2 cellular contexts compared by ENCODE assay signal in the genomic region with DNA sequence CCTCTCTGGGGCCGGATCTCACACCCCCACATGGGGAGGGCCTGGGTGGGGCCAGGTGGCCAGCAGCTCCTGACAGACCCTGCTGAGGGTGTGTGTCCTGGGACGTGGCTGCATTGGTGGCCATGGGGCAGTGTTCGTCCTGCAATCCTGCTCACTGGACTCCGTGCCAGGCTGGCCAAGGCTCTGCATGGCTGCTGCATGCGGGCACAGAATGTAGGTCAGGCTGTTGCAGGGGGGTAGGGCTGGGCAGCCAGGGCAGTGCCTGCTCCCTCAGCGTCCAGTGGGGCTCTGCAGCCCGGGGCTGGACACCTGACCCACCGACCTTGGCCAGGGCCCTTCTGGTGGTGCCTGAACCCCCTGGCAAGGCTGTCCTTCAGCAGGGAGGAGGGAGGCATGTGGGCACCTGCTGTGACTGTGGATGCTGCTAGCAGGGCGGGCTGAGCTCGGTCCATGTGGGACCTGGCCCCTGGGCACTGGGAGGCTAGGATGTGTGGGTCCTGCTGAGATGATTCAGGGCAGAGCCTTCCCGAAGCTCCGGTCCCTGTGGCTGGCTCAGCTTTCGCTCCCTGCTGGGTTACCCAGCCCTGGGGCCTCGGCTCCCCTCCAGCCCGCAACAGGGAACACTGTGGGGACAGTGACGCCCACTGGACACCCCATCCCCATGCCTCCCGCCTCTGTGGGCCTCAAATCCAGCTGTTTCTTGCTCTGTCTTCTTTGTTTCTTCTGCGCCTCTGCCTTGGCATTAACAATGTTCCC.
TF ChIP-seq lines count a peak whose summit lies in the region.

No MANE protein-coding gene starts in this region.

TF ChIP-seq in HepG2, 621 proteins besides CTCF, POLR2A, EP300 and RAD21:
- TF ChIP-seq MAFF (IDR thresholded peaks at IDR 0.05; ENCODE audit: low read depth, low read length) (no peak), ZNF3 (CRISPR knock-in tag; IDR thresholded peaks at IDR 0.05) (no peak), ZNF556 (CRISPR knock-in tag; IDR thresholded peaks at IDR 0.05; ENCODE audit: borderline replicate concordance) (no peak), SYNCRIP (IDR thresholded peaks at IDR 0.05; ENCODE audit: insufficient read depth, low read depth, low read length) (no peak), ARNTL (CRISPR knock-in tag; IDR thresholded peaks at IDR 0.05) (no peak), SRY (CRISPR knock-in tag; IDR thresholded peaks at IDR 0.05) (no peak), GATAD2A (CRISPR knock-in tag; IDR thresholded peaks at IDR 0.05) (no peak)
- TF ChIP-seq, protein P1, sequence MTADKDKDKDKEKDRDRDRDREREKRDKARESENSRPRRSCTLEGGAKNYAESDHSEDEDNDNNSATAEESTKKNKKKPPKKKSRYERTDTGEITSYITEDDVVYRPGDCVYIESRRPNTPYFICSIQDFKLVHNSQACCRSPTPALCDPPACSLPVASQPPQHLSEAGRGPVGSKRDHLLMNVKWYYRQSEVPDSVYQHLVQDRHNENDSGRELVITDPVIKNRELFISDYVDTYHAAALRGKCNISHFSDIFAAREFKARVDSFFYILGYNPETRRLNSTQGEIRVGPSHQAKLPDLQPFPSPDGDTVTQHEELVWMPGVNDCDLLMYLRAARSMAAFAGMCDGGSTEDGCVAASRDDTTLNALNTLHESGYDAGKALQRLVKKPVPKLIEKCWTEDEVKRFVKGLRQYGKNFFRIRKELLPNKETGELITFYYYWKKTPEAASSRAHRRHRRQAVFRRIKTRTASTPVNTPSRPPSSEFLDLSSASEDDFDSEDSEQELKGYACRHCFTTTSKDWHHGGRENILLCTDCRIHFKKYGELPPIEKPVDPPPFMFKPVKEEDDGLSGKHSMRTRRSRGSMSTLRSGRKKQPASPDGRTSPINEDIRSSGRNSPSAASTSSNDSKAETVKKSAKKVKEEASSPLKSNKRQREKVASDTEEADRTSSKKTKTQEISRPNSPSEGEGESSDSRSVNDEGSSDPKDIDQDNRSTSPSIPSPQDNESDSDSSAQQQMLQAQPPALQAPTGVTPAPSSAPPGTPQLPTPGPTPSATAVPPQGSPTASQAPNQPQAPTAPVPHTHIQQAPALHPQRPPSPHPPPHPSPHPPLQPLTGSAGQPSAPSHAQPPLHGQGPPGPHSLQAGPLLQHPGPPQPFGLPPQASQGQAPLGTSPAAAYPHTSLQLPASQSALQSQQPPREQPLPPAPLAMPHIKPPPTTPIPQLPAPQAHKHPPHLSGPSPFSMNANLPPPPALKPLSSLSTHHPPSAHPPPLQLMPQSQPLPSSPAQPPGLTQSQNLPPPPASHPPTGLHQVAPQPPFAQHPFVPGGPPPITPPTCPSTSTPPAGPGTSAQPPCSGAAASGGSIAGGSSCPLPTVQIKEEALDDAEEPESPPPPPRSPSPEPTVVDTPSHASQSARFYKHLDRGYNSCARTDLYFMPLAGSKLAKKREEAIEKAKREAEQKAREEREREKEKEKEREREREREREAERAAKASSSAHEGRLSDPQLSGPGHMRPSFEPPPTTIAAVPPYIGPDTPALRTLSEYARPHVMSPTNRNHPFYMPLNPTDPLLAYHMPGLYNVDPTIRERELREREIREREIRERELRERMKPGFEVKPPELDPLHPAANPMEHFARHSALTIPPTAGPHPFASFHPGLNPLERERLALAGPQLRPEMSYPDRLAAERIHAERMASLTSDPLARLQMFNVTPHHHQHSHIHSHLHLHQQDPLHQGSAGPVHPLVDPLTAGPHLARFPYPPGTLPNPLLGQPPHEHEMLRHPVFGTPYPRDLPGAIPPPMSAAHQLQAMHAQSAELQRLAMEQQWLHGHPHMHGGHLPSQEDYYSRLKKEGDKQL (CRISPR knock-in tag; IDR thresholded peaks at IDR 0.05; ENCODE audit: low read depth) = no peak
- TF ChIP-seq, protein P2, sequence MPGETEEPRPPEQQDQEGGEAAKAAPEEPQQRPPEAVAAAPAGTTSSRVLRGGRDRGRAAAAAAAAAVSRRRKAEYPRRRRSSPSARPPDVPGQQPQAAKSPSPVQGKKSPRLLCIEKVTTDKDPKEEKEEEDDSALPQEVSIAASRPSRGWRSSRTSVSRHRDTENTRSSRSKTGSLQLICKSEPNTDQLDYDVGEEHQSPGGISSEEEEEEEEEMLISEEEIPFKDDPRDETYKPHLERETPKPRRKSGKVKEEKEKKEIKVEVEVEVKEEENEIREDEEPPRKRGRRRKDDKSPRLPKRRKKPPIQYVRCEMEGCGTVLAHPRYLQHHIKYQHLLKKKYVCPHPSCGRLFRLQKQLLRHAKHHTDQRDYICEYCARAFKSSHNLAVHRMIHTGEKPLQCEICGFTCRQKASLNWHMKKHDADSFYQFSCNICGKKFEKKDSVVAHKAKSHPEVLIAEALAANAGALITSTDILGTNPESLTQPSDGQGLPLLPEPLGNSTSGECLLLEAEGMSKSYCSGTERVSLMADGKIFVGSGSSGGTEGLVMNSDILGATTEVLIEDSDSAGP (CRISPR knock-in tag; IDR thresholded peaks at IDR 0.05; ENCODE audit: borderline replicate concordance) = no peak
- TF ChIP-seq, protein P3, sequence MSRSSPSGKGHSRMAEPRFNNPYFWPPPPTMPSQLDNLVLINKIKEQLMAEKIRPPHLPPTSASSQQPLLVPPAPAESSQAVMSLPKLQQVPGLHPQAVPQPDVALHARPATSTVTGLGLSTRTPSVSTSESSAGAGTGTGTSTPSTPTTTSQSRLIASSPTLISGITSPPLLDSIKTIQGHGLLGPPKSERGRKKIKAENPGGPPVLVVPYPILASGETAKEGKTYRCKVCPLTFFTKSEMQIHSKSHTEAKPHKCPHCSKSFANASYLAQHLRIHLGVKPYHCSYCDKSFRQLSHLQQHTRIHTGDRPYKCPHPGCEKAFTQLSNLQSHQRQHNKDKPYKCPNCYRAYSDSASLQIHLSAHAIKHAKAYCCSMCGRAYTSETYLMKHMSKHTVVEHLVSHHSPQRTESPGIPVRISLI (CRISPR knock-in tag; IDR thresholded peaks at IDR 0.05; ENCODE audit: borderline replicate concordance) = no peak
- TF ChIP-seq, protein P4, sequence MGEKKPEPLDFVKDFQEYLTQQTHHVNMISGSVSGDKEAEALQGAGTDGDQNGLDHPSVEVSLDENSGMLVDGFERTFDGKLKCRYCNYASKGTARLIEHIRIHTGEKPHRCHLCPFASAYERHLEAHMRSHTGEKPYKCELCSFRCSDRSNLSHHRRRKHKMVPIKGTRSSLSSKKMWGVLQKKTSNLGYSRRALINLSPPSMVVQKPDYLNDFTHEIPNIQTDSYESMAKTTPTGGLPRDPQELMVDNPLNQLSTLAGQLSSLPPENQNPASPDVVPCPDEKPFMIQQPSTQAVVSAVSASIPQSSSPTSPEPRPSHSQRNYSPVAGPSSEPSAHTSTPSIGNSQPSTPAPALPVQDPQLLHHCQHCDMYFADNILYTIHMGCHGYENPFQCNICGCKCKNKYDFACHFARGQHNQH (CRISPR knock-in tag; IDR thresholded peaks at IDR 0.05) = no peak
- TF ChIP-seq, protein P5, sequence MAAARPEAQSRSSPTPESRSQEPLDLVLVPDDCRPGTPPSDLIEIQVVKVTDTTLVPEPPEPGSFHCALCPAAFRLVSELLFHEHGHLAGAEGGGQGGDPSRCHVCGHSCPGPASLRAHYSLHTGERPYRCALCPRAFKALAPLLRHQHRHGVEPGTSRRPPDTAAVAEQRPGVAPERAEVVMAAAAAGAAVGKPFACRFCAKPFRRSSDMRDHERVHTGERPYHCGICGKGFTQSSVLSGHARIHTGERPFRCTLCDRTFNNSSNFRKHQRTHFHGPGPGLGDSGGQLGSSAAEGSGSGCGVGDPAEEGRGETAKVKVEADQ (CRISPR knock-in tag; IDR thresholded peaks at IDR 0.05; ENCODE audit: borderline replicate concordance) = no peak

TF ChIP-seq in SK-N-SH, 30 proteins besides CTCF, POLR2A, EP300 and RAD21:
- TF ChIP-seq MEF2A (IDR thresholded peaks at IDR 0.05; ENCODE audit: borderline replicate concordance, low read depth) (no peak), POLR2AphosphoS5 (IDR thresholded peaks at IDR 0.05; ENCODE audit: low read depth, low read length) (no peak), RCOR1 (IDR thresholded peaks at IDR 0.05; ENCODE audit: low read length) (no peak), TCF12 (IDR thresholded peaks at IDR 0.05) (no peak), ELF1 (IDR thresholded peaks at IDR 0.05) (no peak), SIN3A (IDR thresholded peaks at IDR 0.05; ENCODE audit: borderline replicate concordance, low read depth, low read length) (no peak), RXRA (IDR thresholded peaks at IDR 0.05; ENCODE audit: borderline replicate concordance, low read depth) (no peak), JUND (IDR thresholded peaks at IDR 0.05) (no peak), GABPA (IDR thresholded peaks at IDR 0.05; ENCODE audit: low read depth) (no peak), CHD2 (IDR thresholded peaks at IDR 0.05; ENCODE audit: low read length, partially characterized antibody) (no peak), FOXJ3 (CRISPR knock-in tag; IDR thresholded peaks at IDR 0.05) (no peak), RFX5 (IDR thresholded peaks at IDR 0.05; ENCODE audit: low read length) (no peak), TAF1 (IDR thresholded peaks at IDR 0.05; ENCODE audit: borderline replicate concordance, low read depth, low read length) (no peak)
- TF ChIP-seq, protein P6, sequence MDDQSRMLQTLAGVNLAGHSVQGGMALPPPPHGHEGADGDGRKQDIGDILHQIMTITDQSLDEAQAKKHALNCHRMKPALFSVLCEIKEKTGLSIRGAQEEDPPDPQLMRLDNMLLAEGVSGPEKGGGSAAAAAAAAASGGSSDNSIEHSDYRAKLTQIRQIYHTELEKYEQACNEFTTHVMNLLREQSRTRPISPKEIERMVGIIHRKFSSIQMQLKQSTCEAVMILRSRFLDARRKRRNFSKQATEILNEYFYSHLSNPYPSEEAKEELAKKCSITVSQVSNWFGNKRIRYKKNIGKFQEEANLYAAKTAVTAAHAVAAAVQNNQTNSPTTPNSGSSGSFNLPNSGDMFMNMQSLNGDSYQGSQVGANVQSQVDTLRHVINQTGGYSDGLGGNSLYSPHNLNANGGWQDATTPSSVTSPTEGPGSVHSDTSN (IDR thresholded peaks at IDR 0.05) = no peak
- TF ChIP-seq, protein P7, sequence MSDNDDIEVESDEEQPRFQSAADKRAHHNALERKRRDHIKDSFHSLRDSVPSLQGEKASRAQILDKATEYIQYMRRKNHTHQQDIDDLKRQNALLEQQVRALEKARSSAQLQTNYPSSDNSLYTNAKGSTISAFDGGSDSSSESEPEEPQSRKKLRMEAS (IDR thresholded peaks at IDR 0.05; ENCODE audit: low read depth) = no peak
- TF ChIP-seq, protein P8, sequence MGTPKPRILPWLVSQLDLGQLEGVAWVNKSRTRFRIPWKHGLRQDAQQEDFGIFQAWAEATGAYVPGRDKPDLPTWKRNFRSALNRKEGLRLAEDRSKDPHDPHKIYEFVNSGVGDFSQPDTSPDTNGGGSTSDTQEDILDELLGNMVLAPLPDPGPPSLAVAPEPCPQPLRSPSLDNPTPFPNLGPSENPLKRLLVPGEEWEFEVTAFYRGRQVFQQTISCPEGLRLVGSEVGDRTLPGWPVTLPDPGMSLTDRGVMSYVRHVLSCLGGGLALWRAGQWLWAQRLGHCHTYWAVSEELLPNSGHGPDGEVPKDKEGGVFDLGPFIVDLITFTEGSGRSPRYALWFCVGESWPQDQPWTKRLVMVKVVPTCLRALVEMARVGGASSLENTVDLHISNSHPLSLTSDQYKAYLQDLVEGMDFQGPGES (IDR thresholded peaks at IDR 0.05; ENCODE audit: low read depth, low read length) = no peak
TF ChIP-seq in SK-N-SH: peak in this region for 0.
